1 cellular context compared by ENCODE assay signal in genomic region chr1:228918335-228918734, GRCh38.
TF ChIP-seq lines count a peak whose summit lies in the region.

No MANE protein-coding gene starts in this region.

TF ChIP-seq in HepG2, 621 proteins besides CTCF, POLR2A, EP300 and RAD21 (continued from another document and continues in another):
- TF ChIP-seq PRDM10 (CRISPR knock-in tag; IDR thresholded peaks at IDR 0.05; ENCODE audit: low read depth): 0 out of 2 replicates have a peak, but pooled peaks have one; percentile 40
- TF ChIP-seq DRAP1 (CRISPR knock-in tag; IDR thresholded peaks at IDR 0.05): no peak
- no peak for TF ChIP-seq ZNF672 (CRISPR knock-in tag; IDR thresholded peaks at IDR 0.05)
- peak; percentile 72; the same call in 1 of the 2 replicates for TF ChIP-seq ZNF691 (CRISPR knock-in tag; IDR thresholded peaks at IDR 0.05; ENCODE audit: borderline replicate concordance, low read depth)
- TF ChIP-seq ZNF772 (CRISPR knock-in tag; IDR thresholded peaks at IDR 0.05): 0 out of 2 replicates have a peak, but pooled peaks have one; percentile 48
- 0 out of 2 replicates have a peak, but pooled peaks have one; percentile 47 for TF ChIP-seq ZNF605 (CRISPR knock-in tag; IDR thresholded peaks at IDR 0.05)
- TF ChIP-seq ESRRA (CRISPR knock-in tag; IDR thresholded peaks at IDR 0.05; ENCODE audit: low read depth): no peak
- TF ChIP-seq ZNF331 (CRISPR knock-in tag; IDR thresholded peaks at IDR 0.05): no peak; the same call in 1 of the 2 replicates
- no peak for TF ChIP-seq RERE (CRISPR knock-in tag; IDR thresholded peaks at IDR 0.05; ENCODE audit: low read depth)
- TF ChIP-seq, protein P1, sequence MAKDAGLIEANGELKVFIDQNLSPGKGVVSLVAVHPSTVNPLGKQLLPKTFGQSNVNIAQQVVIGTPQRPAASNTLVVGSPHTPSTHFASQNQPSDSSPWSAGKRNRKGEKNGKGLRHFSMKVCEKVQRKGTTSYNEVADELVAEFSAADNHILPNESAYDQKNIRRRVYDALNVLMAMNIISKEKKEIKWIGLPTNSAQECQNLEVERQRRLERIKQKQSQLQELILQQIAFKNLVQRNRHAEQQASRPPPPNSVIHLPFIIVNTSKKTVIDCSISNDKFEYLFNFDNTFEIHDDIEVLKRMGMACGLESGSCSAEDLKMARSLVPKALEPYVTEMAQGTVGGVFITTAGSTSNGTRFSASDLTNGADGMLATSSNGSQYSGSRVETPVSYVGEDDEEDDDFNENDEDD (CRISPR knock-in tag; IDR thresholded peaks at IDR 0.05; ENCODE audit: borderline replicate concordance): peak; percentile 34; the same call in 1 of the 2 replicates
- TF ChIP-seq FOXC1 (CRISPR knock-in tag; IDR thresholded peaks at IDR 0.05; ENCODE audit: borderline replicate concordance): no peak
- TF ChIP-seq TEAD3 (CRISPR knock-in tag; optimal IDR thresholded peaks at IDR 0.05; ENCODE audit: borderline replicate concordance): peak; percentile 47
- no peak for TF ChIP-seq FOXP1 (IDR thresholded peaks at IDR 0.05)
- TF ChIP-seq FOXP1 (CRISPR knock-in tag; IDR thresholded peaks at IDR 0.05): peak; percentile 6; the same call in 1 of the 2 replicates
- TF ChIP-seq MXD4 (CRISPR knock-in tag; IDR thresholded peaks at IDR 0.05): no peak
- TF ChIP-seq FOXJ3 (CRISPR knock-in tag; IDR thresholded peaks at IDR 0.05; ENCODE audit: borderline replicate concordance): peak; percentile 19; the same call in 1 of the 2 replicates
- no peak for TF ChIP-seq ZNF776 (CRISPR knock-in tag; IDR thresholded peaks at IDR 0.05)
- TF ChIP-seq KAT8 (CRISPR knock-in tag; IDR thresholded peaks at IDR 0.05): no peak
- no peak for TF ChIP-seq ARNT (IDR thresholded peaks at IDR 0.05)
- TF ChIP-seq ZNF460 (CRISPR knock-in tag; IDR thresholded peaks at IDR 0.05; ENCODE audit: borderline replicate concordance): no peak
- no peak for TF ChIP-seq TIGD3 (CRISPR knock-in tag; IDR thresholded peaks at IDR 0.05; ENCODE audit: borderline replicate concordance)
- TF ChIP-seq ZNF75D (CRISPR knock-in tag; IDR thresholded peaks at IDR 0.05; ENCODE audit: borderline replicate concordance): no peak
- no peak for TF ChIP-seq ZNF251 (CRISPR knock-in tag; IDR thresholded peaks at IDR 0.05)
- no peak for TF ChIP-seq ZNF512B (CRISPR knock-in tag; IDR thresholded peaks at IDR 0.05; ENCODE audit: borderline replicate concordance)
- TF ChIP-seq ZNF18 (CRISPR knock-in tag; IDR thresholded peaks at IDR 0.05; ENCODE audit: insufficient replicate concordance): peak; percentile 90
- TF ChIP-seq CC2D1A (CRISPR knock-in tag; IDR thresholded peaks at IDR 0.05): no peak
- TF ChIP-seq KMT2B (CRISPR knock-in tag; IDR thresholded peaks at IDR 0.05): no peak
- TF ChIP-seq, protein P2, sequence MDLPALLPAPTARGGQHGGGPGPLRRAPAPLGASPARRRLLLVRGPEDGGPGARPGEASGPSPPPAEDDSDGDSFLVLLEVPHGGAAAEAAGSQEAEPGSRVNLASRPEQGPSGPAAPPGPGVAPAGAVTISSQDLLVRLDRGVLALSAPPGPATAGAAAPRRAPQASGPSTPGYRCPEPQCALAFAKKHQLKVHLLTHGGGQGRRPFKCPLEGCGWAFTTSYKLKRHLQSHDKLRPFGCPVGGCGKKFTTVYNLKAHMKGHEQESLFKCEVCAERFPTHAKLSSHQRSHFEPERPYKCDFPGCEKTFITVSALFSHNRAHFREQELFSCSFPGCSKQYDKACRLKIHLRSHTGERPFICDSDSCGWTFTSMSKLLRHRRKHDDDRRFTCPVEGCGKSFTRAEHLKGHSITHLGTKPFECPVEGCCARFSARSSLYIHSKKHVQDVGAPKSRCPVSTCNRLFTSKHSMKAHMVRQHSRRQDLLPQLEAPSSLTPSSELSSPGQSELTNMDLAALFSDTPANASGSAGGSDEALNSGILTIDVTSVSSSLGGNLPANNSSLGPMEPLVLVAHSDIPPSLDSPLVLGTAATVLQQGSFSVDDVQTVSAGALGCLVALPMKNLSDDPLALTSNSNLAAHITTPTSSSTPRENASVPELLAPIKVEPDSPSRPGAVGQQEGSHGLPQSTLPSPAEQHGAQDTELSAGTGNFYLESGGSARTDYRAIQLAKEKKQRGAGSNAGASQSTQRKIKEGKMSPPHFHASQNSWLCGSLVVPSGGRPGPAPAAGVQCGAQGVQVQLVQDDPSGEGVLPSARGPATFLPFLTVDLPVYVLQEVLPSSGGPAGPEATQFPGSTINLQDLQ (CRISPR knock-in tag; IDR thresholded peaks at IDR 0.05): no peak
- no peak for TF ChIP-seq RBAK (CRISPR knock-in tag; IDR thresholded peaks at IDR 0.05)
- TF ChIP-seq ZFP62 (CRISPR knock-in tag; IDR thresholded peaks at IDR 0.05): no peak
- peak; percentile 63 for TF ChIP-seq PAXIP1 (CRISPR knock-in tag; conservative IDR thresholded peaks at IDR 0.05)
